In the genomic region with DNA sequence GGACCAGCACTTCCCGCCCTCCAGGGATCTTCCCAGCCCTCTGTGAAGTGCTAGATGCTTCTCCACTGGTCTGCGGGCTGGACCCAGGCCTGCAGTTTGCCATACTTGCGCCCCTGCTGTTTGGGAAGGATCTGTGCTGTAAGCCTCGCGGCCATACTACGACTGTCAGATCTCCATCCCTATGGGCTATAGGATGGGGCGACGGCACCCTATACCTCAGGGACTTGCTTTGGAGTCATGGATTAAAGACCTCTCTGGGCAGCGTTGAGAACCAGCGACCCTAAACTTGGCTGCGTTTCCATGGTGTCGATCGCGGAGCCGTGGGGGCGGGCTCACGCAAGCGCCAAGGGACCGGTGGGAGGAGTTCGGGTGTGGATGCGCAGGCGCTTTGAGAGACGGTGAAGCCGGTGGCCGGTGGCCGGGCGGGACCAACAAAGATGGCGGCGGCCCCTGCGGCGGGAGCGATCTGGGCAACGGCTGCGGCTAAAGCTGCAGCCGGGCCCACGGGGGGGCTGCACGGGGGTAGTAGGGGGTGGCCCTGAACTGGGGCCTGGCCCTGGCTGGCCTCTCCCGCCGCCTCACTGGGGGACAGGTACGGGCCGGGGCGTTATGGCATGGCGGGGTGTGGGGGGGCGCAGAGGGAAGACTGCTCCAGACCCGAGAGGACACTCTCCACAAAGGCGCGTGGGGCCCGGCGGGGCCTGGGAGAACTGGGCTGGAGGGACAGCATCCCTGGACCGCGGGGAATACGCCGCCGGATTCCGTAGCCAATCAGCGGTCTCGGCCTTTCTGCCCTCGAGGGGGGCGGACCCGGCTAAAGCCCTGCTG, we compare ENCODE assay signal across 8 cellular contexts. TPM values are rescaled to one million over a fixed set of nuclear protein-coding genes. Genes with fewer than 3 reads are reported as not detected.
DNase-seq lines count a peak whose midpoint lies in the region; ATAC-seq and TF ChIP-seq lines count a peak whose summit lies in the region.

TSS of gene USP21 (plus strand) at position 414 of the 828 bp plus-strand sequence. CDS start 1,141 bp downstream, outside the sequence.

- no peak within 1 kb of the TSS for H2AK5ac ChIP-seq in H9 (ENCODE audit: insufficient read length, low read length)

- peaks cover 5% of the 10 kb centered on the region; the same call in 1 of the 2 replicates for H3K36me3 ChIP-seq in MM.1S (replicated peaks; ENCODE audit: insufficient read depth, low read length)

- H2AFZ ChIP-seq in H9 (ENCODE audit: low read length) (peak within 1 kb of the TSS; percentile 53), MM.1S (ENCODE audit: low read length) (peak within 1 kb of the TSS; percentile 67)

- H2BK15ac ChIP-seq in H9 (ENCODE audit: low read depth, low read length): no peak within 1 kb of the TSS

- H3K4ac ChIP-seq in H9 (ENCODE audit: low read depth, low read length): no peak within 1 kb of the TSS; the same call in 1 of the 2 replicates

- no peak within 1 kb of the TSS for H3T11ph ChIP-seq in H9 (ENCODE audit: low read length)

- DNase-seq in ELR (ENCODE audit: low read depth) (peak; percentile 94), H9 (peak; percentile 94), MM.1S (peak; percentile 96), SHP77 treated with DMSO at 0.1 percent for 48 hours (lab: John Stamatoyannopoulos, UW) (peak; percentile 83), fibroblast of pulmonary artery (ENCODE audit: low read depth) (peak; percentile 90), nephron progenitor cell (peak; percentile 97)
- DNase-seq in activated effector memory CD4-positive, alpha-beta T cell treated with Interleukin-2 at 50 U/mL for 16 hours: peak; percentile 89
- peak; percentile 88 to 90 for DNase-seq in stimulated activated naive CD8-positive, alpha-beta T cell treated with anti-CD3 and anti-CD28 coated beads, Interleukin-15, amount 100 ng/mL, for 72 hours

- no peaks in the 10 kb centered on the region for H3K79me2 ChIP-seq in H9 (ENCODE audit: insufficient read depth, low read length)
- peaks cover 36% of the 10 kb centered on the region for H3K79me2 ChIP-seq in MM.1S (ENCODE audit: low read length)

- peak; percentile 92 for ATAC-seq in stimulated activated naive CD8-positive, alpha-beta T cell treated with anti-CD3 and anti-CD28 coated beads, Interleukin-15, amount 100 ng/mL, for 72 hours

- H2BK120ac ChIP-seq in H9 (ENCODE audit: low read depth, low read length, poor library complexity, severe bottlenecking): peak within 1 kb of the TSS; percentile 39

- no peaks in the 10 kb centered on the region for H3K9me3 Mint-ChIP-seq in H9
- H3K9me3 Mint-ChIP-seq in nephron progenitor cell: no peaks in the 10 kb centered on the region
- no peaks in the 10 kb centered on the region for H3K9me3 Mint-ChIP-seq in stimulated activated naive CD8-positive, alpha-beta T cell treated with anti-CD3 and anti-CD28 coated beads, Interleukin-15, amount 100 ng/mL, for 72 hours

- H3K27me3 ChIP-seq in H9 (ENCODE audit: insufficient read depth, low read length) (no peaks in the 10 kb centered on the region), MM.1S (replicated peaks; ENCODE audit: insufficient read depth, low read length) (no peaks in the 10 kb centered on the region)

- no peaks in the 10 kb centered on the region for H4K20me1 ChIP-seq in H9 (ENCODE audit: control insufficient read depth, insufficient read depth, insufficient read length)
- no peaks in the 10 kb centered on the region for H4K20me1 ChIP-seq in MM.1S (ENCODE audit: insufficient read depth, low read length)

- H3K4me2 ChIP-seq in H9 (ENCODE audit: insufficient read depth, insufficient read length, low read length): peak within 1 kb of the TSS; percentile 94
- peak within 1 kb of the TSS; percentile 70 for H3K4me2 ChIP-seq in MM.1S (ENCODE audit: low read depth, low read length)

- peaks cover 28 to 58% (median 51%) of the 10 kb centered on the region in 3 experiments for H3K36me3 Mint-ChIP-seq in H9 (ENCODE audit: insufficient read depth in 1 of 3, low read depth in 3 of 3)
- H3K36me3 Mint-ChIP-seq in nephron progenitor cell (ENCODE audit: low read depth): peaks cover 58% of the 10 kb centered on the region

- H3K56ac ChIP-seq in H9 (ENCODE audit: insufficient read length, low read depth, low read length): no peak within 1 kb of the TSS

- no peak within 1 kb of the TSS for H3K23ac ChIP-seq in H9 (ENCODE audit: insufficient read length, low read depth, low read length)

- H3K9me3 ChIP-seq in H9 (ENCODE audit: control insufficient read depth, low read depth, low read length) (no peaks in the 10 kb centered on the region), MM.1S (replicated peaks; ENCODE audit: insufficient read depth, low read length) (no peaks in the 10 kb centered on the region)

- H3K27ac Mint-ChIP-seq in H9: peak within 1 kb of the TSS; percentile 86 to 97 (median 96)
- H3K27ac Mint-ChIP-seq in nephron progenitor cell: peak within 1 kb of the TSS; percentile 98
- peak within 1 kb of the TSS; percentile 94 to 97 for H3K27ac Mint-ChIP-seq in stimulated activated naive CD8-positive, alpha-beta T cell treated with anti-CD3 and anti-CD28 coated beads, Interleukin-15, amount 100 ng/mL, for 72 hours

- no peaks in the 10 kb centered on the region for H3K79me1 ChIP-seq in H9 (ENCODE audit: insufficient read depth, low read depth, low read length, poor library complexity, severe bottlenecking)

- H2BK12ac ChIP-seq in H9 (ENCODE audit: insufficient read length, low read depth, low read length): no peak within 1 kb of the TSS

- no peaks in the 10 kb centered on the region; the same call in 1 of the 2 replicates for H3K27me3 Mint-ChIP-seq in H9 (ENCODE audit: low read depth)
- peaks cover 2% of the 10 kb centered on the region for H3K27me3 Mint-ChIP-seq in nephron progenitor cell (ENCODE audit: low read depth, poor library complexity)
- H3K27me3 Mint-ChIP-seq in stimulated activated naive CD8-positive, alpha-beta T cell treated with anti-CD3 and anti-CD28 coated beads, Interleukin-15, amount 100 ng/mL, for 72 hours: no peaks in the 10 kb centered on the region

- H3K18ac ChIP-seq in H9 (ENCODE audit: insufficient read length, low read depth, low read length): peak within 1 kb of the TSS; percentile 92

- no peak within 1 kb of the TSS for H4K91ac ChIP-seq in H9 (ENCODE audit: insufficient read length, low read depth, low read length)

- no peaks in the 10 kb centered on the region for H3K4me1 ChIP-seq in H9 (ENCODE audit: insufficient read depth, low read length)
- peaks cover 31% of the 10 kb centered on the region for H3K4me1 ChIP-seq in MM.1S (ENCODE audit: low read length)

- peak within 1 kb of the TSS; percentile 78 for H4K8ac ChIP-seq in H9 (replicated peaks; ENCODE audit: insufficient read length, low read depth, low read length)

- peaks cover 23 to 25% of the 10 kb centered on the region in 2 experiments for H3K4me1 Mint-ChIP-seq in H9
- peaks cover 70% of the 10 kb centered on the region for H3K4me1 Mint-ChIP-seq in nephron progenitor cell
- peaks cover 79% of the 10 kb centered on the region for H3K4me1 Mint-ChIP-seq in stimulated activated naive CD8-positive, alpha-beta T cell treated with anti-CD3 and anti-CD28 coated beads, Interleukin-15, amount 100 ng/mL, for 72 hours

- H2BK20ac ChIP-seq in H9 (ENCODE audit: low read depth, low read length, poor library complexity, severe bottlenecking): no peak within 1 kb of the TSS

- WGBS in H9 (ENCODE audit: extremely low coverage, insufficient read length, low lambda C conversion rate): no CpG with 5 or more reads among the region's 60 CpGs

- H3K27ac ChIP-seq in H9 (ENCODE audit: insufficient read length, low read depth, low read length) (peak within 1 kb of the TSS; percentile 1), MM.1S (ENCODE audit: low read length) (peak within 1 kb of the TSS; percentile 46; the same call in 1 of the 2 replicates)

- no peak within 1 kb of the TSS for H2BK5ac ChIP-seq in H9 (ENCODE audit: insufficient read length, low read length)

- peak; percentile 25; the same call in 1 of the 3 replicates for TF ChIP-seq CTCF in H9 (conservative IDR thresholded peaks at IDR 0.05)
- TF ChIP-seq CTCF in MM.1S (IDR thresholded peaks at IDR 0.05; ENCODE audit: low read length): peak; percentile 56
- peak; percentile 44 for TF ChIP-seq CTCF in fibroblast of pulmonary artery (IDR thresholded peaks at IDR 0.05; ENCODE audit: low read length, missing control alignments)
- TF ChIP-seq CTCF in nephron progenitor cell (IDR thresholded peaks at IDR 0.05): no peak

- H3K4me3 ChIP-seq in MM.1S (ENCODE audit: low read length): peak within 1 kb of the TSS; percentile 71
- H3K4me3 ChIP-seq in fibroblast of pulmonary artery (replicated peaks; ENCODE audit: low read depth, low read length): peak within 1 kb of the TSS; percentile 73

- H3F3A ChIP-seq in MM.1S (ENCODE audit: insufficient read depth, low read length): peaks cover 16% of the 10 kb centered on the region

- H3K14ac ChIP-seq in H9 (ENCODE audit: insufficient read depth, low read length): peak within 1 kb of the TSS; percentile 85; the same call in 1 of the 2 replicates

- H3K4me3 Mint-ChIP-seq in H9: peak within 1 kb of the TSS; percentile 81 to 89
- H3K4me3 Mint-ChIP-seq in nephron progenitor cell: peak within 1 kb of the TSS; percentile 89
- H3K4me3 Mint-ChIP-seq in stimulated activated naive CD8-positive, alpha-beta T cell treated with anti-CD3 and anti-CD28 coated beads, Interleukin-15, amount 100 ng/mL, for 72 hours: peak within 1 kb of the TSS; percentile 90 to 94

- H3K9me2 ChIP-seq in MM.1S (replicated peaks; ENCODE audit: insufficient read depth, low read length): no peaks in the 10 kb centered on the region

- H3K9ac ChIP-seq in H9 (ENCODE audit: extremely low read depth, insufficient read length, low read length) (peak within 1 kb of the TSS; percentile 77), MM.1S (ENCODE audit: low read length) (peak within 1 kb of the TSS; percentile 87)

- peak within 1 kb of the TSS; percentile 45 for H4K5ac ChIP-seq in H9 (ENCODE audit: insufficient read length, low read depth, low read length)

- peaks cover 5% of the 10 kb centered on the region for H3K23me2 ChIP-seq in H9 (ENCODE audit: insufficient read length, low read depth, low read length, poor library complexity, severe bottlenecking)

RNA-seq across cellular contexts. Expression of gene USP21, which starts in this region (rescaled TPM):
- 17.9 and 18.4 TPM in 2 replicates for total RNA-seq in H9 (2021)

Comparison
In these comparisons a context has a peak if more than half of its experiments do, and no peak if none do; other contexts are left out.
1. Peak in every context shown above with its lines: DNase-seq, ATAC-seq, H3K4me3 ChIP-seq and H3K27ac ChIP-seq.